ENCODE assay signal across 25 cellular contexts in the genomic region with DNA sequence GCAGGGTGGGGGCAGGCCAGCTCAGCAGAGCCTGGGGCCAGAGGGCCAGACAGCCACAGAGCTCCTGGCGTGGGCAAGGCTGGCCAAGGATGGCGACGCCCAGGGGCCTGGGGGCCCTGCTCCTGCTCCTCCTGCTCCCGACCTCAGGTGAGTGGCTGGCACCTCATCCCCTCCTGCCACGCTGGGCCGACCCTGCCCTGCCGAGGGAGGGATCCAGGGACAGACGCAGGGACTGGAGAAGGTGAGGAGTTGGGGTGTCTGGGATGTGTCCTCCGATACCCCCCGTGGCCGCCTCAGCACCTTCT. TPM values are rescaled to one million over a fixed set of nuclear protein-coding genes. Genes with fewer than 3 reads are reported as not detected.
DNase-seq lines count a peak whose midpoint lies in the region; ATAC-seq and TF ChIP-seq lines count a peak whose summit lies in the region.
"Had no signal": no experiment of that assay in that cellular context is flagged by ENCODE, and none has a peak within 500 bp of the region (broad histone marks: within the 10 kb centered on the region; RNA-seq: fewer than 3 reads in every experiment).

A gene with protein sequence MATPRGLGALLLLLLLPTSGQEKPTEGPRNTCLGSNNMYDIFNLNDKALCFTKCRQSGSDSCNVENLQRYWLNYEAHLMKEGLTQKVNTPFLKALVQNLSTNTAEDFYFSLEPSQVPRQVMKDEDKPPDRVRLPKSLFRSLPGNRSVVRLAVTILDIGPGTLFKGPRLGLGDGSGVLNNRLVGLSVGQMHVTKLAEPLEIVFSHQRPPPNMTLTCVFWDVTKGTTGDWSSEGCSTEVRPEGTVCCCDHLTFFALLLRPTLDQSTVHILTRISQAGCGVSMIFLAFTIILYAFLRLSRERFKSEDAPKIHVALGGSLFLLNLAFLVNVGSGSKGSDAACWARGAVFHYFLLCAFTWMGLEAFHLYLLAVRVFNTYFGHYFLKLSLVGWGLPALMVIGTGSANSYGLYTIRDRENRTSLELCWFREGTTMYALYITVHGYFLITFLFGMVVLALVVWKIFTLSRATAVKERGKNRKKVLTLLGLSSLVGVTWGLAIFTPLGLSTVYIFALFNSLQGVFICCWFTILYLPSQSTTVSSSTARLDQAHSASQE (plus strand): TSS at position 48 of the 305 bp plus-strand sequence. CDS start 42 bp downstream, at position 90.

- in situ Hi-C loops in transverse colon (cut with MboI; ENCODE audit: low pct_ligation_motif_present in 1 of 4, low pct_unique_long_range_greater_than_20kb in 1 of 4, low sequenced_read_pairs in 3 of 4), result no loop called here

- no peak within 1 kb of the TSS for H3K27ac ChIP-seq in 22Rv1
- no peak within 1 kb of the TSS for H3K27ac ChIP-seq in transverse colon
- H3K27ac ChIP-seq: C4-2B, cardiac muscle cell had no signal

- H2AFZ ChIP-seq in Loucy (ENCODE audit: low read length), result no peak within 1 kb of the TSS

- H3K36me3 ChIP-seq in Loucy (ENCODE audit: insufficient read depth, low read length) (no peaks in the 10 kb centered on the region), transverse colon (no peaks in the 10 kb centered on the region)
- H3K36me3 ChIP-seq: cardiac muscle cell had no signal

- H3K27ac Mint-ChIP-seq in immature natural killer cell (peak within 1 kb of the TSS; percentile 92 to 99 (median 97)), nephron progenitor cell (peak within 1 kb of the TSS; percentile 42)
- H3K27ac Mint-ChIP-seq: activated CD4-positive, alpha-beta T cell treated with anti-CD3 and anti-CD28 coated beads, Interleukin-2, amount 10 ng/mL, durations not matched to agents 24 days and 14 days had no signal

- peaks cover 58 to 65% of the 10 kb centered on the region in 2 donors for H3K4me1 Mint-ChIP-seq in immature natural killer cell
- H3K4me1 Mint-ChIP-seq in nephron progenitor cell, result peaks cover 45% of the 10 kb centered on the region
- H3K4me1 Mint-ChIP-seq: activated CD4-positive, alpha-beta T cell treated with anti-CD3 and anti-CD28 coated beads, Interleukin-2, amount 10 ng/mL, durations not matched to agents 24 days and 14 days; nephron had no signal

- DNase-seq in immature natural killer cell (no peak), nephron progenitor cell (no peak), transverse colon (no peak), NCI-H1092 (lab: John Stamatoyannopoulos, UW) (no peak), left ventricle myocardium superior (no peak)
- DNase-seq in activated effector memory CD4-positive, alpha-beta T cell treated with Interleukin-2 at 50 U/mL for 16 hours, result no peak
- DNase-seq: ACHN; activated CD4-positive, alpha-beta T cell treated with anti-CD3 and anti-CD28 coated beads, Interleukin-2, amount 10 ng/mL, durations not matched to agents 24 days and 14 days; activated CD8-positive, alpha-beta memory T cell treated with anti-CD3 and anti-CD28 coated beads, Interleukin-2, amount 50 U/mL, for 48 hours; activated effector memory CD4-positive, alpha-beta T cell treated with anti-CD3 and anti-CD28 coated beads, Interleukin-2, amount 50 U/mL, for 16 hours; amniotic stem cell; DMS153; foreskin fibroblast; NCI-H1930; NCI-H2227 treated with DMSO at 0.1 percent for 48 hours; PC-3; small intestine; stimulated activated CD4-positive, alpha-beta T cell treated with anti-CD3 and anti-CD28 coated beads, Interleukin-4, amount 100 ng/mL, for 24 hours had no signal

- peak within 1 kb of the TSS; percentile 50 to 73 (median 69) for H3K4me3 Mint-ChIP-seq in immature natural killer cell
- no peak within 1 kb of the TSS for H3K4me3 Mint-ChIP-seq in nephron progenitor cell
- H3K4me3 Mint-ChIP-seq: activated CD4-positive, alpha-beta T cell treated with anti-CD3 and anti-CD28 coated beads, Interleukin-2, amount 10 ng/mL, durations not matched to agents 24 days and 14 days; nephron had no signal

- no peak for TF ChIP-seq POLR2A in transverse colon (IDR thresholded peaks at IDR 0.05)

- no peaks in the 10 kb centered on the region for H3F3A ChIP-seq in Loucy (ENCODE audit: low read depth)

- H3K4me1 ChIP-seq in Loucy (ENCODE audit: insufficient read depth, low read length, poor library complexity, severe bottlenecking) (peaks cover 42% of the 10 kb centered on the region), transverse colon (no peaks in the 10 kb centered on the region)

- intact Hi-C loops in transverse colon (cut with DNase I; ENCODE audit: low total_unique reads), result no loop called here
- intact Hi-C loops in left ventricle myocardium superior (cut with micrococcal nuclease), result no loop called here

- H3K9me3 ChIP-seq in Loucy (ENCODE audit: insufficient read depth, low read depth, low read length) (no peaks in the 10 kb centered on the region), transverse colon (no peaks in the 10 kb centered on the region)

- H3K4me2 ChIP-seq in Loucy (ENCODE audit: low read depth, low read length, poor library complexity, severe bottlenecking), result peak within 1 kb of the TSS; percentile 31

- no peaks in the 10 kb centered on the region for H3K9me2 ChIP-seq in Loucy (replicated peaks; ENCODE audit: low read depth, low read length)

- H3K9ac ChIP-seq in Loucy (ENCODE audit: low read depth, low read length, poor library complexity, severe bottlenecking), result peak within 1 kb of the TSS; percentile 23

- H3K9me3 Mint-ChIP-seq in immature natural killer cell (no peaks in the 10 kb centered on the region), nephron progenitor cell (no peaks in the 10 kb centered on the region)
- H3K9me3 Mint-ChIP-seq: activated CD4-positive, alpha-beta T cell treated with anti-CD3 and anti-CD28 coated beads, Interleukin-2, amount 10 ng/mL, durations not matched to agents 24 days and 14 days; nephron had no signal

- H3K27me3 ChIP-seq in Loucy (ENCODE audit: insufficient read depth, low read length, poor library complexity, severe bottlenecking) (no peaks in the 10 kb centered on the region), transverse colon (no peaks in the 10 kb centered on the region)
- H3K27me3 ChIP-seq: cardiac muscle cell had no signal

- peaks cover 9 to 15% (median 13%) of the 10 kb centered on the region in 3 donors for H3K36me3 Mint-ChIP-seq in immature natural killer cell
- no peaks in the 10 kb centered on the region for H3K36me3 Mint-ChIP-seq in nephron progenitor cell (ENCODE audit: low read depth)

- H3K4me3 ChIP-seq in Loucy (ENCODE audit: low read length, poor library complexity, severe bottlenecking) (no peak within 1 kb of the TSS), transverse colon (no peak within 1 kb of the TSS)
- H3K4me3 ChIP-seq: cardiac muscle cell had no signal

- no peak for TF ChIP-seq EP300 in transverse colon (IDR thresholded peaks at IDR 0.05; ENCODE audit: low read depth)

- 90% methylated on average over 11 of the region's 11 CpGs; no CpG with 5 or more reads in 1 of the 2 donors for WGBS in transverse colon (ENCODE audit: low coverage in 1 of 2), 2 donors

- no peaks in the 10 kb centered on the region for H4K20me1 ChIP-seq in Loucy (ENCODE audit: insufficient read depth, low read length, poor library complexity, severe bottlenecking)

- no peaks in the 10 kb centered on the region for H3K79me2 ChIP-seq in Loucy (ENCODE audit: insufficient read depth, low read length)

- H3K27me3 Mint-ChIP-seq in immature natural killer cell (ENCODE audit: low read depth in 3 of 3) (peaks cover 11 to 20% (median 19%) of the 10 kb centered on the region in 3 donors), nephron progenitor cell (ENCODE audit: low read depth, poor library complexity) (no peaks in the 10 kb centered on the region)

- TF ChIP-seq CTCF in 22Rv1 (IDR thresholded peaks at IDR 0.05), result peak; percentile 13; the same call in 1 of the 2 replicates
- TF ChIP-seq CTCF in Loucy (conservative IDR thresholded peaks at IDR 0.05; ENCODE audit: low read length), result no peak
- no peak for TF ChIP-seq CTCF in nephron progenitor cell (IDR thresholded peaks at IDR 0.05)
- TF ChIP-seq CTCF in transverse colon (IDR thresholded peaks at IDR 0.05), result no peak

- no peak for ATAC-seq in left ventricle myocardium superior
- ATAC-seq: PC-3 had no signal

RNA-seq across cellular contexts. Expression of the gene that starts here (rescaled TPM):
- 10 to 100 TPM; 13.1 to 18.4 (median 15.7) TPM for polyA plus RNA-seq in immature natural killer cell
- total RNA-seq in transverse colon (1 to 10 TPM in 3 of 4 donors, not detected in 1; 1.5 to 2.7 (median 2.2) TPM), left ventricle myocardium superior (0.82 TPM)
- total RNA-seq: activated CD4-positive, alpha-beta T cell treated with anti-CD3 and anti-CD28 coated beads, Interleukin-2, amount 10 ng/mL, durations not matched to agents 24 days and 14 days; cardiac muscle cell; PC-3; pulmonary artery endothelial cell; T-helper 1 cell treated with Interleukin-12 subunit alpha and Interleukin-12 subunit beta and Interleukin-4 antibody, amounts not matched to agents 30 ng/mL and 1 ng/mL, for 36 hours had no signal
- polyA plus RNA-seq: cardiac muscle cell had no signal
